Comparison of ENCODE assay signal across 8 cellular contexts in the genomic region with DNA sequence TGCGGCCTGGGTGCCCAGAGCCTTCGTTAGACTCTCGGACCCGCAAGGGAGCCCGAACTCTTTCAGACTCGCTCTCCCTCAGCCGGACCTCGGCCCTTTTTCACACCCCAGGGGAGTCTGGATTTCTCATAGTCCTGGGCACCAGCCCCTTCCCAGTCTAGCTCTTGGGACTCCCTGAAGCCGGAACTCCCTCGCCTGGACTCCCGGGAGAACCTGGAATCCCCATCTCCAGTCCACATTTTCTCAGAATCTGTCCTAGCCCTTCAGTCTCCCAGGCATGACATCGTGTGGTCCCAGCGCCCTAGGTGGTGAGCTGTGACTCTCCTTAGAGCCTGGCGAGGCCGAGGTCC. TPM values are rescaled to one million over a fixed set of nuclear protein-coding genes. Genes with fewer than 3 reads are reported as not detected.
A peak's percentile ranks its signal among the peaks of the same experiment; 100 is the strongest.
DNase-seq lines count a peak whose midpoint lies in the region; ATAC-seq and TF ChIP-seq lines count a peak whose summit lies in the region.

No MANE protein-coding gene starts in this region.

- no peaks in the 10 kb centered on the region for H3K9me3 ChIP-seq in CD8-positive, alpha-beta T cell (ENCODE audit: low read length)
- H3K9me3 ChIP-seq in colonic mucosa: no peaks in the 10 kb centered on the region

- peak overlapping the region; percentile 73 for H3K4me3 ChIP-seq in CD8-positive, alpha-beta T cell (ENCODE audit: low read depth, low read length)
- peak overlapping the region; percentile 69 for H3K4me3 ChIP-seq in colonic mucosa

- H3K27me3 ChIP-seq in CD8-positive, alpha-beta T cell (ENCODE audit: insufficient read depth, low read length): no peaks in the 10 kb centered on the region
- H3K27me3 ChIP-seq in colonic mucosa: no peaks in the 10 kb centered on the region

- intact Hi-C loops in CD8-positive, alpha-beta T cell (cut with DNase I, micrococcal nuclease): loop anchor here (5.0 to 10.0 kb wide), 3 partner anchors 417 to 1083 kb away; partner anchors contain the start of genes NIPSNAP1 (in 1 of the 2), SELENOM (in 1 of the 2) and SMTN (in 1 of the 2)
- intact Hi-C loops in colonic mucosa (cut with DNase I): no loop called here

- no peak for TF ChIP-seq CTCF in CD8-positive, alpha-beta T cell (IDR thresholded peaks at IDR 0.05)
- TF ChIP-seq CTCF in colonic mucosa (IDR thresholded peaks at IDR 0.05) (no peak), nephron (IDR thresholded peaks at IDR 0.05; ENCODE audit: unreplicated experiment in 3 of 3) (no peak)

- H3K27ac Mint-ChIP-seq in CD8-positive, alpha-beta T cell: no peak overlapping the region
- H3K27ac Mint-ChIP-seq in IgD-negative memory B cell: peak overlapping the region; percentile 56 to 71 (median 67)
- peak overlapping the region in 2 of 3 experiments; percentile 35 to 41 for H3K27ac Mint-ChIP-seq in nephron

- H3K4me1 ChIP-seq in CD8-positive, alpha-beta T cell (ENCODE audit: insufficient read depth, low read length): peaks cover 11% of the 10 kb centered on the region
- H3K4me1 ChIP-seq in colonic mucosa: no peaks in the 10 kb centered on the region

- CTCF ChIA-PET in CD8-positive, alpha-beta T cell (lab: Charles Lee): interaction anchor here (4.7 kb wide), 1 partner anchor 33 kb away, joined by 22 read pairs; the partner anchor contains the start of gene SLC35E4

- peak overlapping the region; percentile 72 for H3K27ac ChIP-seq in CD8-positive, alpha-beta T cell (ENCODE audit: low read depth, low read length)
- H3K27ac ChIP-seq in colonic mucosa: peak overlapping the region; percentile 90

- peaks cover 2% of the 10 kb centered on the region for H3K36me3 ChIP-seq in CD8-positive, alpha-beta T cell (ENCODE audit: insufficient read depth, low read length)
- H3K36me3 ChIP-seq in colonic mucosa: no peaks in the 10 kb centered on the region

- in situ Hi-C loops in G401 (cut with HindIII; ENCODE audit: low sequenced_read_pairs): no loop called here

- peaks cover 18% of the 10 kb centered on the region for H3K4me1 Mint-ChIP-seq in CD8-positive, alpha-beta T cell (ENCODE audit: low read depth)
- peaks cover 10 to 18% (median 11%) of the 10 kb centered on the region in 3 donors for H3K4me1 Mint-ChIP-seq in IgD-negative memory B cell
- H3K4me1 Mint-ChIP-seq in nephron: peaks cover 9% of the 10 kb centered on the region

- DNase-seq in CD8-positive, alpha-beta T cell: no peak
- DNase-seq in colonic mucosa: no peak
- DNase-seq in G401 (ENCODE audit: low spot score): no peak
- no peak for DNase-seq in stimulated activated CD4-positive, alpha-beta T cell treated with anti-CD3 and anti-CD28 coated beads, Interleukin-2, amount 100 ng/mL, for 24 hours
- no peak for DNase-seq in inferior parietal cortex (ENCODE audit: extremely low spot score)

- no peak for ATAC-seq in CD8-positive, alpha-beta T cell
- ATAC-seq in HG02588 (IDR thresholded peaks at IDR 0.05; ENCODE audit: unreplicated experiment): no peak

- peak overlapping the region; percentile 78 to 79 for H3K9ac ChIP-seq in colonic mucosa (ENCODE audit: low read depth in 2 of 2, low read length in 2 of 2)

- no peaks in the 10 kb centered on the region for H3K9me3 Mint-ChIP-seq in CD8-positive, alpha-beta T cell
- no peaks in the 10 kb centered on the region for H3K9me3 Mint-ChIP-seq in IgD-negative memory B cell
- H3K9me3 Mint-ChIP-seq in nephron: no peaks in the 10 kb centered on the region

- no peaks in the 10 kb centered on the region for H3K27me3 Mint-ChIP-seq in CD8-positive, alpha-beta T cell (ENCODE audit: low read depth)
- H3K27me3 Mint-ChIP-seq in IgD-negative memory B cell: no peaks in the 10 kb centered on the region
- H3K27me3 Mint-ChIP-seq in nephron (ENCODE audit: low read depth): peaks cover 34% of the 10 kb centered on the region

- peak overlapping the region; percentile 96 for H3K4me3 Mint-ChIP-seq in CD8-positive, alpha-beta T cell
- H3K4me3 Mint-ChIP-seq in IgD-negative memory B cell (peak overlapping the region; percentile 94 to 97 (median 96)), nephron (peak overlapping the region; percentile 90 to 97 (median 95))

- peaks cover 14% of the 10 kb centered on the region for H3K36me3 Mint-ChIP-seq in CD8-positive, alpha-beta T cell
- H3K36me3 Mint-ChIP-seq in IgD-negative memory B cell: peaks cover 1% of the 10 kb centered on the region
- peaks cover 3% of the 10 kb centered on the region for H3K36me3 Mint-ChIP-seq in nephron (ENCODE audit: low read depth)

- POLR2A ChIA-PET in CD8-positive, alpha-beta T cell (lab: Charles Lee): interaction anchor here (2.4 kb wide), 1 partner anchor 33 kb away, joined by 12 read pairs; the partner anchor contains the start of gene SLC35E4

RNA-seq across cellular contexts. Expression of gene DUSP18, which starts 0.6 kb away (rescaled TPM):
- total RNA-seq in CD8-positive, alpha-beta T cell: 1 to 10 TPM; 3.4 to 4.5 TPM
- polyA plus RNA-seq in IgD-negative memory B cell: 11.4 TPM
- 10 to 100 TPM; 15.2 to 17.1 TPM for total RNA-seq in colonic mucosa
- total RNA-seq in G401 (2014; rRNA removed; shearing (Covaris generic)): 4.5 and 5.1 TPM in 2 replicates

RNA-seq across cellular contexts. Expression of gene OSBP2, which starts 26.4 kb away (rescaled TPM):
- 1 to 10 TPM; 1.1 to 1.3 TPM for total RNA-seq in CD8-positive, alpha-beta T cell
- polyA plus RNA-seq in IgD-negative memory B cell: 0.93 TPM
- 1 to 10 TPM; 3.2 to 4.3 TPM for total RNA-seq in colonic mucosa
- total RNA-seq in G401 (2014; rRNA removed; shearing (Covaris generic)): 3.0 and 4.4 TPM in 2 replicates

RNA-seq across cellular contexts. Expression of gene SLC35E4, which starts 32.7 kb away (rescaled TPM):
- 1 to 10 TPM; 3.7 to 4.2 TPM for total RNA-seq in CD8-positive, alpha-beta T cell
- 1.5 TPM for polyA plus RNA-seq in IgD-negative memory B cell
- 1 to 10 TPM; 5.7 to 7.0 TPM for total RNA-seq in colonic mucosa
- total RNA-seq in G401 (2014; rRNA removed; shearing (Covaris generic)): 6.3 and 15.5 TPM in 2 replicates
